ENCODE assay signal across 17 cellular contexts in genomic region chr6:53439556-53439955, GRCh38.
DNase-seq lines count a peak whose midpoint lies in the region; ATAC-seq and TF ChIP-seq lines count a peak whose summit lies in the region.
"Had no signal": no experiment of that assay in that cellular context is flagged by ENCODE, and none has a peak within 500 bp of the region (broad histone marks: within the 10 kb centered on the region; RNA-seq: fewer than 3 reads in every experiment).

No MANE protein-coding gene starts in this region.

- H3K9me3 ChIP-seq in gastroesophageal sphincter (no peaks in the 10 kb centered on the region), osteoblast (ENCODE audit: low read depth, low read length) (no peaks in the 10 kb centered on the region), upper lobe of right lung (no peaks in the 10 kb centered on the region)
- H3K9me3 ChIP-seq: BLaER1, colonic mucosa, HAP-1, ovary had no signal

- no peaks in the 10 kb centered on the region for H3K79me2 ChIP-seq in osteoblast (ENCODE audit: insufficient read depth, low read length)

- TF ChIP-seq POLR2A in gastroesophageal sphincter (IDR thresholded peaks at IDR 0.05), result no peak

- DNase-seq in COLO829 (ENCODE audit: low spot score) (peak; percentile 85), astrocyte of the hippocampus (ENCODE audit: low read depth, low spot score) (peak; percentile 15), osteoblast (ENCODE audit: insufficient read length, low spot score, missing footprints) (peak; percentile 58), upper lobe of right lung (no peak)
- DNase-seq in activated CD4-positive, alpha-beta T cell treated with anti-CD3 and anti-CD28 coated beads, Interleukin-2, amount 10 ng/mL, durations not matched to agents 24 days and 14 days, result no peak
- DNase-seq in stimulated activated naive CD4-positive, alpha-beta T cell (lab: John Stamatoyannopoulos, UW), result no peak
- DNase-seq: activated CD8-positive, alpha-beta memory T cell treated with anti-CD3 and anti-CD28 coated beads for 24 hours; activated naive CD4-positive, alpha-beta T cell treated with Interleukin-2 at 50 U/mL for 16 hours; colonic mucosa; glutamatergic neuron; NCI-H524; ovary had no signal

- TF ChIP-seq EP300 in gastroesophageal sphincter (IDR thresholded peaks at IDR 0.05), result no peak

- intact Hi-C loops in upper lobe of right lung (cut with DNase I), result no loop called here
- intact Hi-C loops in activated CD4-positive, alpha-beta T cell treated with anti-CD3 and anti-CD28 coated beads, Interleukin-2, amount 10 ng/mL, durations not matched to agents 24 days and 14 days (cut with micrococcal nuclease), result loop anchor here (10.0 kb wide), 1 partner anchor 75 kb away; no protein-coding TSS in a partner anchor

- no peaks in the 10 kb centered on the region for H4K20me1 ChIP-seq in osteoblast (ENCODE audit: insufficient read depth, low read length)
- H4K20me1 ChIP-seq: BLaER1 had no signal

- H3K9me3 Mint-ChIP-seq in activated CD4-positive, alpha-beta T cell treated with anti-CD3 and anti-CD28 coated beads, Interleukin-2, amount 10 ng/mL, durations not matched to agents 24 days and 14 days, result no peaks in the 10 kb centered on the region

- no peak overlapping the region for H3K4me3 ChIP-seq in gastroesophageal sphincter
- no peak overlapping the region for H3K4me3 ChIP-seq in osteoblast (ENCODE audit: insufficient read depth, low read length)
- no peak overlapping the region for H3K4me3 ChIP-seq in upper lobe of right lung
- H3K4me3 ChIP-seq: BLaER1, colonic mucosa, HAP-1, lung, ovary had no signal

- no peaks in the 10 kb centered on the region for H3K27me3 ChIP-seq in gastroesophageal sphincter
- no peaks in the 10 kb centered on the region for H3K27me3 ChIP-seq in osteoblast (ENCODE audit: insufficient read depth, low read length)
- no peaks in the 10 kb centered on the region for H3K27me3 ChIP-seq in upper lobe of right lung
- H3K27me3 ChIP-seq: BLaER1, colonic mucosa, ovary had no signal

- H3K36me3 Mint-ChIP-seq in activated CD4-positive, alpha-beta T cell treated with anti-CD3 and anti-CD28 coated beads, Interleukin-2, amount 10 ng/mL, durations not matched to agents 24 days and 14 days (ENCODE audit: low read depth), result no peaks in the 10 kb centered on the region

- H3K4me1 ChIP-seq in gastroesophageal sphincter, result peaks cover 0 to 29% (median 5%) of the 10 kb centered on the region in 3 donors
- peaks cover 54% of the 10 kb centered on the region for H3K4me1 ChIP-seq in osteoblast (ENCODE audit: insufficient read depth, low read length)
- no peaks in the 10 kb centered on the region for H3K4me1 ChIP-seq in upper lobe of right lung
- H3K4me1 ChIP-seq: colonic mucosa, HAP-1 had no signal

- no peak overlapping the region for H3K27ac Mint-ChIP-seq in activated CD4-positive, alpha-beta T cell treated with anti-CD3 and anti-CD28 coated beads, Interleukin-2, amount 10 ng/mL, durations not matched to agents 24 days and 14 days

- peak overlapping the region; percentile 32 for H3K4me2 ChIP-seq in osteoblast (ENCODE audit: insufficient read depth, low read length)

- H2AFZ ChIP-seq in osteoblast (ENCODE audit: low read length), result no peak overlapping the region

- ATAC-seq in gastroesophageal sphincter (peak; percentile 67), upper lobe of right lung (no peak), HG03045 (IDR thresholded peaks at IDR 0.05; ENCODE audit: unreplicated experiment) (no peak)

- peaks cover 8% of the 10 kb centered on the region for H3K4me1 Mint-ChIP-seq in activated CD4-positive, alpha-beta T cell treated with anti-CD3 and anti-CD28 coated beads, Interleukin-2, amount 10 ng/mL, durations not matched to agents 24 days and 14 days

- TF ChIP-seq CTCF in gastroesophageal sphincter (IDR thresholded peaks at IDR 0.05) (no peak), osteoblast (IDR thresholded peaks at IDR 0.05; ENCODE audit: extremely low read depth, low read depth, low read length) (no peak), upper lobe of right lung (IDR thresholded peaks at IDR 0.05) (no peak)

- no peaks in the 10 kb centered on the region for H3K36me3 ChIP-seq in gastroesophageal sphincter
- H3K36me3 ChIP-seq in osteoblast (ENCODE audit: insufficient read depth, low read length), result no peaks in the 10 kb centered on the region
- no peaks in the 10 kb centered on the region for H3K36me3 ChIP-seq in upper lobe of right lung
- H3K36me3 ChIP-seq: BLaER1, colonic mucosa, HAP-1, ovary had no signal

- H3K27me3 Mint-ChIP-seq in activated CD4-positive, alpha-beta T cell treated with anti-CD3 and anti-CD28 coated beads, Interleukin-2, amount 10 ng/mL, durations not matched to agents 24 days and 14 days, result peaks cover 5% of the 10 kb centered on the region

- peak overlapping the region in 2 of 4 donors; percentile 14 to 40 for H3K27ac ChIP-seq in gastroesophageal sphincter
- H3K27ac ChIP-seq in osteoblast (ENCODE audit: low read depth, low read length), result peak overlapping the region; percentile 64
- H3K27ac ChIP-seq in upper lobe of right lung, result no peak overlapping the region
- H3K27ac ChIP-seq: BLaER1, colonic mucosa, ovary had no signal

- H3K4me3 Mint-ChIP-seq in activated CD4-positive, alpha-beta T cell treated with anti-CD3 and anti-CD28 coated beads, Interleukin-2, amount 10 ng/mL, durations not matched to agents 24 days and 14 days, result no peak overlapping the region

Comparison
In these comparisons a context has a peak if more than half of its experiments do, and no peak if none do; other contexts are left out.
1. DNase-seq: peak in COLO829 (single experiment), astrocyte of the hippocampus (single experiment) and osteoblast (single experiment); none in upper lobe of right lung (single experiment), activated CD4-positive, alpha-beta T cell treated with anti-CD3 and anti-CD28 coated beads, Interleukin-2, amount 10 ng/mL, durations not matched to agents 24 days and 14 days (single experiment) and stimulated activated naive CD4-positive, alpha-beta T cell (0 of 6).